In genomic region chr6:31737315-31738047, GRCh38 we compare ENCODE assay signal across 1 cellular context.
A peak's percentile ranks its signal among the peaks of the same experiment; 100 is the strongest.
TF ChIP-seq lines count a peak whose summit lies in the region.

No MANE protein-coding gene starts in this region.

TF ChIP-seq in K562, 482 proteins besides CTCF, POLR2A, EP300 and RAD21 (continued from another document and continues in another):
- no peak for TF ChIP-seq ZBTB26 (CRISPR knock-in tag; IDR thresholded peaks at IDR 0.05)
- TF ChIP-seq SP1 (CRISPR knock-in tag; IDR thresholded peaks at IDR 0.05), result no peak
- TF ChIP-seq RHOXF2B (CRISPR knock-in tag; conservative IDR thresholded peaks at IDR 0.05), result no peak
- TF ChIP-seq HCFC1 (IDR thresholded peaks at IDR 0.05; ENCODE audit: low read depth, low read length), result no peak
- no peak for TF ChIP-seq FOXJ2 (tag; IDR thresholded peaks at IDR 0.05)
- no peak for TF ChIP-seq ZNF668 (CRISPR knock-in tag; IDR thresholded peaks at IDR 0.05)
- 0 out of 2 replicates have a peak, but pooled peaks have one; percentile 17 for TF ChIP-seq OTX1 (CRISPR knock-in tag; IDR thresholded peaks at IDR 0.05)
- TF ChIP-seq TAF7 (tag; IDR thresholded peaks at IDR 0.05), result no peak; the same call in 1 of the 2 replicates
- TF ChIP-seq KLF13 (tag; IDR thresholded peaks at IDR 0.05; ENCODE audit: borderline replicate concordance, low read depth), result 0 out of 2 replicates have a peak, but pooled peaks have one; percentile 14
- no peak; the same call in 1 of the 2 replicates for TF ChIP-seq ZNF561 (CRISPR knock-in tag; conservative IDR thresholded peaks at IDR 0.05)
- TF ChIP-seq MCM3 (IDR thresholded peaks at IDR 0.05), result no peak
- TF ChIP-seq HBP1 (CRISPR knock-in tag; IDR thresholded peaks at IDR 0.05), result peak; percentile 73; the same call in 1 of the 2 replicates
- TF ChIP-seq DPF2 (IDR thresholded peaks at IDR 0.05), result no peak
- no peak for TF ChIP-seq ZNF764 (CRISPR knock-in tag; IDR thresholded peaks at IDR 0.05; ENCODE audit: low read depth)
- no peak for TF ChIP-seq POU5F1 (IDR thresholded peaks at IDR 0.05; ENCODE audit: borderline replicate concordance, low read depth, low read length, partially characterized antibody)
- TF ChIP-seq NCOA6 (IDR thresholded peaks at IDR 0.05), result no peak
- TF ChIP-seq PTBP1 (IDR thresholded peaks at IDR 0.05; ENCODE audit: low read depth, low read length), result no peak
- peak; percentile 32; the same call in 1 of the 2 replicates for TF ChIP-seq CC2D1A (IDR thresholded peaks at IDR 0.05)
- TF ChIP-seq ZC3H4 (CRISPR knock-in tag; IDR thresholded peaks at IDR 0.05; ENCODE audit: borderline replicate concordance), result no peak
- TF ChIP-seq CBX1 (IDR thresholded peaks at IDR 0.05; ENCODE audit: low read depth), result no peak
- no peak for TF ChIP-seq ZNF224 (CRISPR knock-in tag; IDR thresholded peaks at IDR 0.05)
- TF ChIP-seq ATF6 (CRISPR knock-in tag; IDR thresholded peaks at IDR 0.05), result 0 out of 2 replicates have a peak, but pooled peaks have one; percentile 16
- peak; percentile 18; the same call in 1 of the 2 replicates for TF ChIP-seq MEF2D (tag; conservative IDR thresholded peaks at IDR 0.05; ENCODE audit: low read depth)
- TF ChIP-seq SMARCE1 (IDR thresholded peaks at IDR 0.05), result no peak
- peak; percentile 81 for TF ChIP-seq ELF4 (CRISPR knock-in tag; IDR thresholded peaks at IDR 0.05)
- 0 out of 2 replicates have a peak, but pooled peaks have one; percentile 24 for TF ChIP-seq ZBTB17 (CRISPR knock-in tag; IDR thresholded peaks at IDR 0.05)
- peak; percentile 45; the same call in 1 of the 2 replicates for TF ChIP-seq ATF4 (CRISPR knock-in tag; IDR thresholded peaks at IDR 0.05)
- TF ChIP-seq ZBTB5 (IDR thresholded peaks at IDR 0.05), result no peak
- peak; percentile 59; the same call in 1 of the 2 replicates for TF ChIP-seq BCOR (IDR thresholded peaks at IDR 0.05)
- TF ChIP-seq CCAR2 (IDR thresholded peaks at IDR 0.05; ENCODE audit: low read depth, low read length), result no peak
- TF ChIP-seq GTF2A2 (tag; IDR thresholded peaks at IDR 0.05), result no peak
- no peak for TF ChIP-seq HDAC8 (tag; IDR thresholded peaks at IDR 0.05)
- peak; percentile 27 for TF ChIP-seq NEUROD1 (IDR thresholded peaks at IDR 0.05; ENCODE audit: borderline replicate concordance, low read depth, low read length, partially characterized antibody)
- TF ChIP-seq E4F1 (CRISPR knock-in tag; IDR thresholded peaks at IDR 0.05; ENCODE audit: borderline replicate concordance), result peak; percentile 77; the same call in 1 of the 2 replicates
- 0 out of 2 replicates have a peak, but pooled peaks have one; percentile 26 for TF ChIP-seq ZBTB49 (CRISPR knock-in tag; IDR thresholded peaks at IDR 0.05; ENCODE audit: borderline replicate concordance)
- no peak for TF ChIP-seq NR4A1 (CRISPR knock-in tag; IDR thresholded peaks at IDR 0.05)
- 0 out of 2 replicates have a peak, but pooled peaks have one; percentile 2 for TF ChIP-seq NR4A1 (tag; IDR thresholded peaks at IDR 0.05)
- no peak for TF ChIP-seq SRSF9 (IDR thresholded peaks at IDR 0.05; ENCODE audit: borderline replicate concordance, low read depth, low read length)
- TF ChIP-seq CBFA2T2 (conservative IDR thresholded peaks at IDR 0.05), result no peak
- TF ChIP-seq CTBP1 (IDR thresholded peaks at IDR 0.05; ENCODE audit: borderline replicate concordance), result no peak
- 0 out of 2 replicates have a peak, but pooled peaks have one; percentile 2 for TF ChIP-seq PHF8 (IDR thresholded peaks at IDR 0.05; ENCODE audit: borderline replicate concordance, low read length)
- no peak for TF ChIP-seq DACH1 (IDR thresholded peaks at IDR 0.05; ENCODE audit: partially characterized antibody)
- TF ChIP-seq ZBTB34 (CRISPR knock-in tag; IDR thresholded peaks at IDR 0.05), result no peak
- no peak for TF ChIP-seq GATAD2B (IDR thresholded peaks at IDR 0.05; ENCODE audit: borderline replicate concordance)
- TF ChIP-seq GABPB1 (CRISPR knock-in tag; IDR thresholded peaks at IDR 0.05), result no peak
- TF ChIP-seq TRIM28 (IDR thresholded peaks at IDR 0.05), result peak; percentile 54; the same call in 1 of the 2 replicates
- no peak for TF ChIP-seq ASH1L (IDR thresholded peaks at IDR 0.05; ENCODE audit: borderline replicate concordance, low read depth, partially characterized antibody)
- peak; percentile 10; the same call in 1 of the 2 replicates for TF ChIP-seq ZSCAN32 (CRISPR knock-in tag; IDR thresholded peaks at IDR 0.05)
- no peak for TF ChIP-seq NR2F6 (CRISPR knock-in tag; IDR thresholded peaks at IDR 0.05)
- TF ChIP-seq IFI16 (CRISPR knock-in tag; IDR thresholded peaks at IDR 0.05), result no peak
- TF ChIP-seq RBM25 (IDR thresholded peaks at IDR 0.05; ENCODE audit: low read depth, low read length, severe bottlenecking), result no peak
- TF ChIP-seq ZNF354B (CRISPR knock-in tag; IDR thresholded peaks at IDR 0.05), result no peak
- TF ChIP-seq COPS2 (conservative IDR thresholded peaks at IDR 0.05), result no peak
